1 cellular context compared by ENCODE assay signal in the genomic region with DNA sequence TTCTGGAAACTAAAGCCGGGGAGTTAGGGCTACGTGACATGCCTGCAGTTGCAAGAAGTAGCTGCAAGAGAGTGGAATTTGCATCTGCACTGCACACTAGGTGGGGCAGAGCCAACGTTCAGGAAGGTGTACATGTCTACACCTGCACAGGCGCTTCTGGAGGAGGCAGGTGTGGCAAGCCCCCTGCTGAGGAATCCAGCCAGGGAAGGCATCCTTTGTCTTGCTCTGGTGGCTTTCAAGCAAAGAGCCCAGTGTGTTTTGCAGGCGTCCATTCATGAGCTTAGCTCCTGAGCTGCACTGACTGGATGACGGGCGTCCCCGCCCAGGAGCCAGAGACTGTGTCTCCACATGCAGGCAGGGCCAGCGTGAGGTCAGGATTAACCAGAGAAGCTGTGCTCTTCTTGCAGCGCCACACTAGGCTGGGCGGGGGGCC.
TF ChIP-seq lines count a peak whose summit lies in the region.

No MANE protein-coding gene starts in this region.

TF ChIP-seq in K562, 482 proteins besides CTCF, POLR2A, EP300 and RAD21:
- TF ChIP-seq ARNT (IDR thresholded peaks at IDR 0.05) (no peak), TARDBP (IDR thresholded peaks at IDR 0.05) (no peak), MCM7 (IDR thresholded peaks at IDR 0.05) (no peak), NR2F6 (CRISPR knock-in tag; IDR thresholded peaks at IDR 0.05) (no peak), BACH1 (tag; IDR thresholded peaks at IDR 0.05) (no peak), PHB (CRISPR knock-in tag; IDR thresholded peaks at IDR 0.05) (no peak), ZKSCAN3 (CRISPR knock-in tag; IDR thresholded peaks at IDR 0.05) (no peak), ZNF282 (CRISPR knock-in tag; IDR thresholded peaks at IDR 0.05) (no peak), CCNT2 (IDR thresholded peaks at IDR 0.05; ENCODE audit: borderline replicate concordance, extremely low read depth, insufficient read length, low read depth, low read length) (no peak)
- TF ChIP-seq, protein P1, sequence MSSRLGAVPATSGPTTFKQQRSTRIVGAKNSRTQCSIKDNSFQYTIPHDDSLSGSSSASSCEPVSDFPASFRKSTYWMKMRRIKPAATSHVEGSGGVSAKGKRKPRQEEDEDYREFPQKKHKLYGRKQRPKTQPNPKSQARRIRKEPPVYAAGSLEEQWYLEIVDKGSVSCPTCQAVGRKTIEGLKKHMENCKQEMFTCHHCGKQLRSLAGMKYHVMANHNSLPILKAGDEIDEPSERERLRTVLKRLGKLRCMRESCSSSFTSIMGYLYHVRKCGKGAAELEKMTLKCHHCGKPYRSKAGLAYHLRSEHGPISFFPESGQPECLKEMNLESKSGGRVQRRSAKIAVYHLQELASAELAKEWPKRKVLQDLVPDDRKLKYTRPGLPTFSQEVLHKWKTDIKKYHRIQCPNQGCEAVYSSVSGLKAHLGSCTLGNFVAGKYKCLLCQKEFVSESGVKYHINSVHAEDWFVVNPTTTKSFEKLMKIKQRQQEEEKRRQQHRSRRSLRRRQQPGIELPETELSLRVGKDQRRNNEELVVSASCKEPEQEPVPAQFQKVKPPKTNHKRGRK (tag; IDR thresholded peaks at IDR 0.05), result no peak
- TF ChIP-seq, protein P2, sequence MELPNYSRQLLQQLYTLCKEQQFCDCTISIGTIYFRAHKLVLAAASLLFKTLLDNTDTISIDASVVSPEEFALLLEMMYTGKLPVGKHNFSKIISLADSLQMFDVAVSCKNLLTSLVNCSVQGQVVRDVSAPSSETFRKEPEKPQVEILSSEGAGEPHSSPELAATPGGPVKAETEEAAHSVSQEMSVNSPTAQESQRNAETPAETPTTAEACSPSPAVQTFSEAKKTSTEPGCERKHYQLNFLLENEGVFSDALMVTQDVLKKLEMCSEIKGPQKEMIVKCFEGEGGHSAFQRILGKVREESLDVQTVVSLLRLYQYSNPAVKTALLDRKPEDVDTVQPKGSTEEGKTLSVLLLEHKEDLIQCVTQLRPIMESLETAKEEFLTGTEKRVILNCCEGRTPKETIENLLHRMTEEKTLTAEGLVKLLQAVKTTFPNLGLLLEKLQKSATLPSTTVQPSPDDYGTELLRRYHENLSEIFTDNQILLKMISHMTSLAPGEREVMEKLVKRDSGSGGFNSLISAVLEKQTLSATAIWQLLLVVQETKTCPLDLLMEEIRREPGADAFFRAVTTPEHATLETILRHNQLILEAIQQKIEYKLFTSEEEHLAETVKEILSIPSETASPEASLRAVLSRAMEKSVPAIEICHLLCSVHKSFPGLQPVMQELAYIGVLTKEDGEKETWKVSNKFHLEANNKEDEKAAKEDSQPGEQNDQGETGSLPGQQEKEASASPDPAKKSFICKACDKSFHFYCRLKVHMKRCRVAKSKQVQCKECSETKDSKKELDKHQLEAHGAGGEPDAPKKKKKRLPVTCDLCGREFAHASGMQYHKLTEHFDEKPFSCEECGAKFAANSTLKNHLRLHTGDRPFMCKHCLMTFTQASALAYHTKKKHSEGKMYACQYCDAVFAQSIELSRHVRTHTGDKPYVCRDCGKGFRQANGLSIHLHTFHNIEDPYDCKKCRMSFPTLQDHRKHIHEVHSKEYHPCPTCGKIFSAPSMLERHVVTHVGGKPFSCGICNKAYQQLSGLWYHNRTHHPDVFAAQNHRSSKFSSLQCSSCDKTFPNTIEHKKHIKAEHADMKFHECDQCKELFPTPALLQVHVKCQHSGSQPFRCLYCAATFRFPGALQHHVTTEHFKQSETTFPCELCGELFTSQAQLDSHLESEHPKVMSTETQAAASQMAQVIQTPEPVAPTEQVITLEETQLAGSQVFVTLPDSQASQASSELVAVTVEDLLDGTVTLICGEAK (IDR thresholded peaks at IDR 0.05), result no peak
- TF ChIP-seq, protein P2 (CRISPR knock-in tag; IDR thresholded peaks at IDR 0.05), result no peak
- TF ChIP-seq, protein P3, sequence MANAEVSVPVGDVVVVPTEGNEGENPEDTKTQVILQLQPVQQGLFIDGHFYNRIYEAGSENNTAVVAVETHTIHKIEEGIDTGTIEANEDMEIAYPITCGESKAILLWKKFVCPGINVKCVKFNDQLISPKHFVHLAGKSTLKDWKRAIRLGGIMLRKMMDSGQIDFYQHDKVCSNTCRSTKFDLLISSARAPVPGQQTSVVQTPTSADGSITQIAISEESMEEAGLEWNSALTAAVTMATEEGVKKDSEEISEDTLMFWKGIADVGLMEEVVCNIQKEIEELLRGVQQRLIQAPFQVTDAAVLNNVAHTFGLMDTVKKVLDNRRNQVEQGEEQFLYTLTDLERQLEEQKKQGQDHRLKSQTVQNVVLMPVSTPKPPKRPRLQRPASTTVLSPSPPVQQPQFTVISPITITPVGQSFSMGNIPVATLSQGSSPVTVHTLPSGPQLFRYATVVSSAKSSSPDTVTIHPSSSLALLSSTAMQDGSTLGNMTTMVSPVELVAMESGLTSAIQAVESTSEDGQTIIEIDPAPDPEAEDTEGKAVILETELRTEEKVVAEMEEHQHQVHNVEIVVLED (CRISPR knock-in tag; IDR thresholded peaks at IDR 0.05), result no peak
- TF ChIP-seq, protein P4, sequence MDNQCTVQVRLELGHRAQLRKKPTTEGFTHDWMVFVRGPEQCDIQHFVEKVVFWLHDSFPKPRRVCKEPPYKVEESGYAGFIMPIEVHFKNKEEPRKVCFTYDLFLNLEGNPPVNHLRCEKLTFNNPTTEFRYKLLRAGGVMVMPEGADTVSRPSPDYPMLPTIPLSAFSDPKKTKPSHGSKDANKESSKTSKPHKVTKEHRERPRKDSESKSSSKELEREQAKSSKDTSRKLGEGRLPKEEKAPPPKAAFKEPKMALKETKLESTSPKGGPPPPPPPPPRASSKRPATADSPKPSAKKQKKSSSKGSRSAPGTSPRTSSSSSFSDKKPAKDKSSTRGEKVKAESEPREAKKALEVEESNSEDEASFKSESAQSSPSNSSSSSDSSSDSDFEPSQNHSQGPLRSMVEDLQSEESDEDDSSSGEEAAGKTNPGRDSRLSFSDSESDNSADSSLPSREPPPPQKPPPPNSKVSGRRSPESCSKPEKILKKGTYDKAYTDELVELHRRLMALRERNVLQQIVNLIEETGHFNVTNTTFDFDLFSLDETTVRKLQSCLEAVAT (IDR thresholded peaks at IDR 0.05), result no peak
- TF ChIP-seq, protein P5, sequence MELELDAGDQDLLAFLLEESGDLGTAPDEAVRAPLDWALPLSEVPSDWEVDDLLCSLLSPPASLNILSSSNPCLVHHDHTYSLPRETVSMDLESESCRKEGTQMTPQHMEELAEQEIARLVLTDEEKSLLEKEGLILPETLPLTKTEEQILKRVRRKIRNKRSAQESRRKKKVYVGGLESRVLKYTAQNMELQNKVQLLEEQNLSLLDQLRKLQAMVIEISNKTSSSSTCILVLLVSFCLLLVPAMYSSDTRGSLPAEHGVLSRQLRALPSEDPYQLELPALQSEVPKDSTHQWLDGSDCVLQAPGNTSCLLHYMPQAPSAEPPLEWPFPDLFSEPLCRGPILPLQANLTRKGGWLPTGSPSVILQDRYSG (tag; conservative IDR thresholded peaks at IDR 0.05; ENCODE audit: low read depth), result no peak
